In genomic region chr12:48053883-48054282, GRCh38 we compare ENCODE assay signal across 6 cellular contexts. TPM values are rescaled to one million over a fixed set of nuclear protein-coding genes. Genes with fewer than 3 reads are reported as not detected.
"Had no signal": no experiment of that assay in that cellular context is flagged by ENCODE, and none has a peak within 500 bp of the region (broad histone marks: within the 10 kb centered on the region; RNA-seq: fewer than 3 reads in every experiment).

No MANE protein-coding gene starts in this region.

- H3K27me3 Mint-ChIP-seq: IgD-negative memory B cell had no signal

- H3K4me3 ChIP-seq: K562 had no signal

- H3K4me3 Mint-ChIP-seq: IgD-negative memory B cell had no signal

- H3K27ac ChIP-seq: HL-60 had no signal

- DNase-seq: IMR-90 had no signal

- ATAC-seq: HepG2, K562 had no signal

RNA-seq across cellular contexts. Expression of gene COL2A1, which starts 49.6 kb away (rescaled TPM):
- total RNA-seq: HT-29, IMR-90, K562 had no signal
